ENCODE assay signal across 9 cellular contexts in genomic region chr6:150894935-150895686, GRCh38. TPM values are rescaled to one million over a fixed set of nuclear protein-coding genes. Genes with fewer than 3 reads are reported as not detected.
A peak's percentile ranks its signal among the peaks of the same experiment; 100 is the strongest.
DNase-seq lines count a peak whose midpoint lies in the region; ATAC-seq and TF ChIP-seq lines count a peak whose summit lies in the region.
"Had no signal": no experiment of that assay in that cellular context is flagged by ENCODE, and none has a peak within 500 bp of the region (broad histone marks: within the 10 kb centered on the region; RNA-seq: fewer than 3 reads in every experiment).

No MANE protein-coding gene starts in this region.

- peaks cover 0 to 4% (median under 1%) of the 10 kb centered on the region in 3 donors for H3K36me3 Mint-ChIP-seq in CD8-positive, alpha-beta memory T cell
- peaks cover 25% of the 10 kb centered on the region for H3K36me3 Mint-ChIP-seq in T-helper 2 cell treated with Interferon-gamma antibody and Interleukin-4, amounts not matched to agents 5 μg/mL and 100 μg/mL, for 36 hours (ENCODE audit: low read depth)
- H3K36me3 Mint-ChIP-seq in stimulated activated naive CD8-positive, alpha-beta T cell treated with anti-CD3 and anti-CD28 coated beads, Interleukin-15, Interleukin-2, amounts not matched to agents 100 ng/mL and 50 ng/mL, for 24 hours (ENCODE audit: low read depth), result peaks cover 78% of the 10 kb centered on the region

- peaks cover 15% of the 10 kb centered on the region for H3K4me1 ChIP-seq in CD8-positive, alpha-beta memory T cell (ENCODE audit: insufficient read depth, low read length)
- H3K4me1 ChIP-seq in Peyer's patch, result no peaks in the 10 kb centered on the region

- no peak overlapping the region for H3K4me3 ChIP-seq in CD8-positive, alpha-beta memory T cell (ENCODE audit: low read length)
- H3K4me3 ChIP-seq in fibroblast of the aortic adventitia (ENCODE audit: low read depth, low read length) (no peak overlapping the region), Peyer's patch (peak overlapping the region in 1 of 4 donors; percentile 11)

- H3K27me3 ChIP-seq in CD8-positive, alpha-beta memory T cell (ENCODE audit: insufficient read depth, low read length, poor library complexity, severe bottlenecking), result no peaks in the 10 kb centered on the region
- no peaks in the 10 kb centered on the region for H3K27me3 ChIP-seq in Peyer's patch

- DNase-seq in CD8-positive, alpha-beta memory T cell, result no peak
- DNase-seq in T-helper 2 cell treated with Interferon-gamma antibody and Interleukin-4, amounts not matched to agents 5 μg/mL and 100 μg/mL, for 36 hours (ENCODE audit: low spot score), result peak; percentile 30
- DNase-seq in fibroblast of the aortic adventitia (ENCODE audit: low read depth), result peak; percentile 57
- DNase-seq in kidney glomerular epithelial cell (lab: John Stamatoyannopoulos, UW), result no peak
- DNase-seq in Peyer's patch, result no peak

- peak overlapping the region in 4 of 8 donors; percentile 51 to 78 (median 58) for H3K27ac Mint-ChIP-seq in CD8-positive, alpha-beta memory T cell
- peak overlapping the region; percentile 86 for H3K27ac Mint-ChIP-seq in T-helper 2 cell treated with Interferon-gamma antibody and Interleukin-4, amounts not matched to agents 5 μg/mL and 100 μg/mL, for 36 hours
- peak overlapping the region; percentile 74 for H3K27ac Mint-ChIP-seq in stimulated activated naive CD8-positive, alpha-beta T cell treated with anti-CD3 and anti-CD28 coated beads, Interleukin-15, Interleukin-2, amounts not matched to agents 100 ng/mL and 50 ng/mL, for 24 hours
- H3K27ac Mint-ChIP-seq: dendritic cell treated with granulocyte-macrophage colony-stimulating factor and Interleukin-4, amounts not matched to agents 40 ng/mL and 50 ng/mL, for 4 days had no signal

- no peaks in the 10 kb centered on the region for H3K36me3 ChIP-seq in CD8-positive, alpha-beta memory T cell (ENCODE audit: insufficient read depth, low read length)
- H3K36me3 ChIP-seq in Peyer's patch, result no peaks in the 10 kb centered on the region

- no peak for TF ChIP-seq POLR2A in Peyer's patch (IDR thresholded peaks at IDR 0.05)

- peaks cover 15 to 21% (median 17%) of the 10 kb centered on the region in 3 donors for H3K4me1 Mint-ChIP-seq in CD8-positive, alpha-beta memory T cell
- H3K4me1 Mint-ChIP-seq in T-helper 2 cell treated with Interferon-gamma antibody and Interleukin-4, amounts not matched to agents 5 μg/mL and 100 μg/mL, for 36 hours (ENCODE audit: low read depth), result peaks cover 25% of the 10 kb centered on the region
- peaks cover 26% of the 10 kb centered on the region for H3K4me1 Mint-ChIP-seq in stimulated activated naive CD8-positive, alpha-beta T cell treated with anti-CD3 and anti-CD28 coated beads, Interleukin-15, Interleukin-2, amounts not matched to agents 100 ng/mL and 50 ng/mL, for 24 hours (ENCODE audit: low read depth)

- H3K9me3 Mint-ChIP-seq in CD8-positive, alpha-beta memory T cell, result no peaks in the 10 kb centered on the region
- H3K9me3 Mint-ChIP-seq in T-helper 2 cell treated with Interferon-gamma antibody and Interleukin-4, amounts not matched to agents 5 μg/mL and 100 μg/mL, for 36 hours, result no peaks in the 10 kb centered on the region
- no peaks in the 10 kb centered on the region for H3K9me3 Mint-ChIP-seq in stimulated activated naive CD8-positive, alpha-beta T cell treated with anti-CD3 and anti-CD28 coated beads, Interleukin-15, Interleukin-2, amounts not matched to agents 100 ng/mL and 50 ng/mL, for 24 hours
- H3K9me3 Mint-ChIP-seq: dendritic cell treated with granulocyte-macrophage colony-stimulating factor and Interleukin-4, amounts not matched to agents 40 ng/mL and 50 ng/mL, for 4 days had no signal

- POLR2A ChIA-PET in CD8-positive, alpha-beta memory T cell (lab: Charles Lee), result no interaction called here

- ATAC-seq in GM19397 (IDR thresholded peaks at IDR 0.05; ENCODE audit: unreplicated experiment) (peak; percentile 53), HG03457 (IDR thresholded peaks at IDR 0.05; ENCODE audit: unreplicated experiment) (peak; percentile 60)

- H3K27me3 Mint-ChIP-seq in CD8-positive, alpha-beta memory T cell, result no peaks in the 10 kb centered on the region
- no peaks in the 10 kb centered on the region for H3K27me3 Mint-ChIP-seq in T-helper 2 cell treated with Interferon-gamma antibody and Interleukin-4, amounts not matched to agents 5 μg/mL and 100 μg/mL, for 36 hours (ENCODE audit: low read depth)
- H3K27me3 Mint-ChIP-seq in stimulated activated naive CD8-positive, alpha-beta T cell treated with anti-CD3 and anti-CD28 coated beads, Interleukin-15, Interleukin-2, amounts not matched to agents 100 ng/mL and 50 ng/mL, for 24 hours, result no peaks in the 10 kb centered on the region
- H3K27me3 Mint-ChIP-seq: dendritic cell treated with granulocyte-macrophage colony-stimulating factor and Interleukin-4, amounts not matched to agents 40 ng/mL and 50 ng/mL, for 4 days had no signal

- H3K9me3 ChIP-seq in CD8-positive, alpha-beta memory T cell (ENCODE audit: low read length), result no peaks in the 10 kb centered on the region
- H3K9me3 ChIP-seq in Peyer's patch, result no peaks in the 10 kb centered on the region

- TF ChIP-seq CTCF in fibroblast of the aortic adventitia (IDR thresholded peaks at IDR 0.05; ENCODE audit: insufficient read depth, low read length) (peak; percentile 39), Peyer's patch (IDR thresholded peaks at IDR 0.05) (no peak)

- H3K27ac ChIP-seq in CD8-positive, alpha-beta memory T cell (ENCODE audit: low read depth, low read length), result no peak overlapping the region
- no peak overlapping the region for H3K27ac ChIP-seq in Peyer's patch

- peak overlapping the region in 6 of 7 donors; percentile 9 to 64 (median 40) for H3K4me3 Mint-ChIP-seq in CD8-positive, alpha-beta memory T cell
- H3K4me3 Mint-ChIP-seq in T-helper 2 cell treated with Interferon-gamma antibody and Interleukin-4, amounts not matched to agents 5 μg/mL and 100 μg/mL, for 36 hours, result peak overlapping the region; percentile 67
- H3K4me3 Mint-ChIP-seq in stimulated activated naive CD8-positive, alpha-beta T cell treated with anti-CD3 and anti-CD28 coated beads, Interleukin-15, Interleukin-2, amounts not matched to agents 100 ng/mL and 50 ng/mL, for 24 hours, result no peak overlapping the region
- H3K4me3 Mint-ChIP-seq: dendritic cell treated with granulocyte-macrophage colony-stimulating factor and Interleukin-4, amounts not matched to agents 40 ng/mL and 50 ng/mL, for 4 days had no signal

- CTCF ChIA-PET in CD8-positive, alpha-beta memory T cell (lab: Charles Lee), result interaction anchor here (1.1 to 13.5 kb wide), 3 partner anchors 9 to 440 kb away, joined by 4 to 143 read pairs (median 13); no protein-coding TSS in a partner anchor

RNA-seq across cellular contexts. Expression of gene MTHFD1L, which starts 29.6 kb away (rescaled TPM):
- 100 to 1,000 TPM; 102 to 108 TPM for total RNA-seq in CD8-positive, alpha-beta memory T cell
- 5.8 TPM for polyA plus RNA-seq in CD8-positive, alpha-beta memory T cell
- total RNA-seq in fibroblast of the aortic adventitia (ENCODE audit: low replicate concordance), result 39.0 and 68.7 TPM in 2 replicates
- 10 to 100 TPM in 1 of 4 donors, 1 to 10 TPM in 3; 4.3 to 23.1 (median 4.7) TPM for total RNA-seq in Peyer's patch

Comparison
In these comparisons a context has a peak if more than half of its experiments do, and no peak if none do; other contexts are left out.
1. DNase-seq: peak in T-helper 2 cell treated with Interferon-gamma antibody and Interleukin-4, amounts not matched to agents 5 μg/mL and 100 μg/mL, for 36 hours (single experiment) and fibroblast of the aortic adventitia (single experiment); none in CD8-positive, alpha-beta memory T cell (0 of 5), kidney glomerular epithelial cell (single experiment) and Peyer's patch (0 of 3).